In the genomic region with DNA sequence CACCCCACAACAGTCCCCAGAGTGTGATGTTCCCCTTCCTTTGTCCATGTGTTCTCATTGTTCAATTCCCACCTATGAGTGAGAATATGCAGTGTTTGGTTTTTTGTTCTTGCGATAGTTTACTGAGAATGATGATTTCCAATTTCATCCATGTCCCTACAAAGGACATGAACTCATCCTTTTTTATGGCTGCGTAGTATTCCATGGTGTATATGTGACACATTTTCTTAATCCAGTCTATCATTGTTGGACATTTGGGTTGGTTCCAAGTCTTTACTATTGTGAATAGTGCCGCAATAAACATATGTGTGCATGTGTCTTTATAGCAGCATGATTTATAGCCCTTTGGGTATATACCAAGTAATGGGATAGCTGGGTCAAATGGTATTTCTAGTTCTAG, we compare ENCODE assay signal across 14 cellular contexts. TPM values are rescaled to one million over a fixed set of nuclear protein-coding genes. Genes with fewer than 3 reads are reported as not detected.
DNase-seq lines count a peak whose midpoint lies in the region; ATAC-seq, FAIRE-seq and TF ChIP-seq lines count a peak whose summit lies in the region.
"Not testable (repeated sequence)": the region's sequence is repeated elsewhere in the genome, so short reads cannot be mapped to it uniquely, and the experiment has no call there.
"Had no signal": no experiment of that assay in that cellular context is flagged by ENCODE, and none has a peak within 500 bp of the region (broad histone marks: within the 10 kb centered on the region; RNA-seq: fewer than 3 reads in every experiment).

No MANE protein-coding gene starts in this region.

- intact Hi-C loops in Panc1 (cut with micrococcal nuclease; ENCODE audit: unreplicated experiment); GM12878 (cut with micrococcal nuclease; ENCODE audit: unreplicated experiment); K562 (cut with micrococcal nuclease); HepG2 (cut with micrococcal nuclease; ENCODE audit: unreplicated experiment): not testable (repeated sequence)

- not testable (repeated sequence) for H3K79me2 ChIP-seq in GM12878 (ENCODE audit: control insufficient read depth, insufficient read depth, low read length); K562 (ENCODE audit: control insufficient read depth, insufficient read depth, low read length); HepG2 (ENCODE audit: insufficient read depth, low read length)

- POLR2A ChIA-PET in HEK293 (lab: Yijun Ruan, JAX); Panc1 (lab: Charles Lee); GM12878 (lab: Charles Lee); K562 (lab: Yijun Ruan, JAX); HepG2 (lab: Yijun Ruan, JAX): not testable (repeated sequence)

- H3K9me3 ChIP-seq in HEK293 (ENCODE audit: control insufficient read depth, insufficient read depth, low read depth, low read length); Panc1 (ENCODE audit: control insufficient read depth, insufficient read depth, low read depth, low read length); GM12878 (replicated peaks; ENCODE audit: control insufficient read depth, insufficient read depth, low read length); K562 (replicated peaks; ENCODE audit: control insufficient read depth, insufficient read depth, low read depth, low read length); HepG2 (ENCODE audit: low read length): not testable (repeated sequence)

- RAD21 ChIA-PET in GM12878 (lab: Charles Lee; ENCODE audit: unreplicated experiment): not testable (repeated sequence)

- H3K36me3 ChIP-seq in HEK293 (ENCODE audit: control insufficient read depth in 2 of 2, insufficient read depth in 1 of 2, low read length in 2 of 2) (peaks cover 38 to 70% of the 10 kb centered on the region in 2 experiments), Panc1 (ENCODE audit: control insufficient read depth, insufficient read depth, low read length) (peaks cover 33% of the 10 kb centered on the region), GM12878 (ENCODE audit: control insufficient read depth in 2 of 2, insufficient read depth in 2 of 2, low read length in 1 of 2) (peaks cover 9 to 25% of the 10 kb centered on the region in 2 experiments), K562 (ENCODE audit: control insufficient read depth, insufficient read depth, low read length) (peaks cover 68% of the 10 kb centered on the region), HepG2 (replicated peaks in 1 of 2; ENCODE audit: control insufficient read depth in 1 of 2, insufficient read depth in 2 of 2, low read length in 2 of 2) (peaks cover 21 to 57% of the 10 kb centered on the region in 2 experiments)

- CTCF ChIA-PET in HEK293 (lab: Yijun Ruan, JAX); Panc1 (lab: Charles Lee); K562 (lab: Yijun Ruan, JAX; ENCODE audit: low intra/inter-chr PET ratio); HepG2 (lab: Yijun Ruan, JAX; ENCODE audit: low intra/inter-chr PET ratio, low total read pairs): not testable (repeated sequence)
- CTCF ChIA-PET in GM12878 (lab: Yijun Ruan, JAX): interaction anchor here (1.2 kb wide), 1 partner anchor 46 kb away, joined by 4 read pairs; no protein-coding TSS in a partner anchor

- H3K4me3 ChIP-seq in HEK293 (ENCODE audit: low read depth, low read length); Panc1 (ENCODE audit: low read depth in 2 of 2, low read length in 2 of 2); GM12878; K562; HepG2 (replicated peaks in 1 of 3; ENCODE audit: insufficient read depth in 1 of 3, low read depth in 2 of 3, low read length in 3 of 3): not testable (repeated sequence)

- not testable (repeated sequence) for H3K9ac ChIP-seq in GM12878 (ENCODE audit: control insufficient read depth, insufficient read depth, low read length); K562 (ENCODE audit: insufficient read depth in 1 of 2, low read depth in 2 of 2, low read length in 2 of 2); HepG2 (ENCODE audit: insufficient read depth, low read depth, low read length)

- not testable (repeated sequence) for TF ChIP-seq POLR2A in GM12878 (IDR thresholded peaks at IDR 0.05; ENCODE audit: low read depth, low read length); HepG2 (IDR thresholded peaks at IDR 0.05; ENCODE audit: insufficient read depth in 1 of 2, low read depth in 2 of 2, low read length in 2 of 2)
- 0 out of 2 replicates have a peak, but pooled peaks have one; percentile 22 for TF ChIP-seq POLR2A in K562 (conservative IDR thresholded peaks at IDR 0.05)

- 97% methylated on average over 2 of the region's 3 CpGs for WGBS in GM12878 (ENCODE audit: insufficient coverage, insufficient replicate concordance, low lambda C conversion rate, missing lambda C conversion rate)
- 100% methylated on average over 2 of the region's 3 CpGs for WGBS in K562 (ENCODE audit: insufficient coverage, low coverage, missing lambda C conversion rate)
- 88% methylated on average over 3 of the region's 3 CpGs for WGBS in HepG2 (ENCODE audit: low lambda C conversion rate)

- H2AFZ ChIP-seq in GM12878 (ENCODE audit: control insufficient read depth, low read depth, low read length); K562 (ENCODE audit: low read depth, low read length); HepG2 (ENCODE audit: low read length): not testable (repeated sequence)

- H3K27ac ChIP-seq in HEK293 (ENCODE audit: extremely low read depth, low read depth, low read length); Panc1 (ENCODE audit: low read length); GM12878 (ENCODE audit: control insufficient read depth, insufficient read depth); K562 (ENCODE audit: extremely low read depth, low read depth, low read length); HepG2 (ENCODE audit: extremely low read length, insufficient read depth, low read length): not testable (repeated sequence)

- not testable (repeated sequence) for DNase-seq in Panc1 (ENCODE audit: low read depth, low spot score); GM12878 (ENCODE audit: low read depth, low spot score); K562 (ENCODE audit: extremely low read depth in 1 of 4, low spot score in 3 of 4); HepG2 (ENCODE audit: low spot score)

- H3K4me2 ChIP-seq in GM12878 (ENCODE audit: control insufficient read depth, insufficient read depth); K562 (ENCODE audit: insufficient read depth, low read length); HepG2 (ENCODE audit: low read depth, low read length): not testable (repeated sequence)

- not testable (repeated sequence) for H3K9me1 ChIP-seq in K562 (ENCODE audit: control insufficient read depth, insufficient read depth, low read length)

- not testable (repeated sequence) for H4K20me1 ChIP-seq in GM12878 (ENCODE audit: control insufficient read depth, insufficient read depth); K562 (replicated peaks; ENCODE audit: control insufficient read depth, insufficient read depth, low read length); HepG2 (ENCODE audit: insufficient read depth, low read length)

- TSS peak; percentile 36 for BruUV-seq in Panc1 (replicated peaks; lab: Mats Ljungman, UMichigan)
- BruUV-seq in GM12878 (replicated peaks; lab: Mats Ljungman, UMichigan): TSS peak; percentile 41
- not testable (repeated sequence) for BruUV-seq in K562 (replicated peaks; lab: Mats Ljungman, UMichigan)
- TSS peak; percentile 25 for BruUV-seq in HepG2 (replicated peaks; lab: Mats Ljungman, UMichigan)

- SMC1A ChIA-PET in GM12878 (lab: Charles Lee; ENCODE audit: uncharacterized antibody, unreplicated experiment): not testable (repeated sequence)

- not testable (repeated sequence) for H3K4me1 ChIP-seq in HEK293 (ENCODE audit: control insufficient read depth, insufficient read depth, low read length); Panc1 (ENCODE audit: control insufficient read depth, insufficient read depth, low read length); GM12878 (ENCODE audit: control insufficient read depth, insufficient read depth, low read length); K562 (replicated peaks in 1 of 2; ENCODE audit: control insufficient read depth in 2 of 2, insufficient read depth in 2 of 2, low read length in 2 of 2); HepG2 (ENCODE audit: insufficient read depth, low read length)

- in situ Hi-C loops in Panc1 (cut with HindIII; ENCODE audit: low pct_unique_long_range_greater_than_20kb, low sequenced_read_pairs); GM12878 (cut with MboI); K562 (cut with MboI); HepG2 (cut with HindIII; ENCODE audit: extremely low pct_ligation_motif_present, low pct_unique_long_range_greater_than_20kb): not testable (repeated sequence)

- not testable (repeated sequence) for H3K27me3 ChIP-seq in Panc1 (ENCODE audit: control insufficient read depth, insufficient read depth, low read length); GM12878 (replicated peaks in 1 of 2; ENCODE audit: control insufficient read depth in 2 of 2, insufficient read depth in 2 of 2, low read length in 1 of 2); K562 (ENCODE audit: control insufficient read depth in 2 of 2, insufficient read depth in 2 of 2, low read length in 2 of 2); HepG2 (ENCODE audit: control insufficient read depth in 1 of 2, insufficient read depth in 2 of 2, low read length in 2 of 2)

- TF ChIP-seq CTCF in HEK293 (tag by site-specific recombination; IDR thresholded peaks at IDR 0.05); Panc1 (IDR thresholded peaks at IDR 0.05); GM12878 (IDR thresholded peaks at IDR 0.05 in 2 of 3, conservative IDR thresholded peaks at IDR 0.05 in 1 of 3; ENCODE audit: control insufficient read depth in 2 of 3, extremely low read depth in 1 of 3, insufficient read depth in 1 of 3, low read depth in 3 of 3, low read length in 3 of 3); K562 (IDR thresholded peaks at IDR 0.05 in 2 of 3, conservative IDR thresholded peaks at IDR 0.05 in 1 of 3; ENCODE audit: insufficient read depth in 2 of 3, low read depth in 1 of 3, low read length in 3 of 3); HepG2 (CRISPR knock-in tag; IDR thresholded peaks at IDR 0.05): not testable (repeated sequence)

- ATAC-seq in Panc1, GM12878, K562, HepG2: not testable (repeated sequence)

- FAIRE-seq in GM12878 (lab: Jason Lieb, UNC); K562 (lab: Jason Lieb, UNC); HepG2 (lab: Jason Lieb, UNC): not testable (repeated sequence)

- TF ChIP-seq EP300 in GM12878 (IDR thresholded peaks at IDR 0.05; ENCODE audit: borderline replicate concordance in 1 of 2, control insufficient read depth in 1 of 2, low read depth in 2 of 2, low read length in 2 of 2); K562 (IDR thresholded peaks at IDR 0.05; ENCODE audit: low read length); HepG2 (IDR thresholded peaks at IDR 0.05; ENCODE audit: low read depth in 2 of 2, low read length in 2 of 2); HepG2 (CRISPR knock-in tag; IDR thresholded peaks at IDR 0.05; ENCODE audit: borderline replicate concordance): not testable (repeated sequence)

- TF ChIP-seq RAD21 in GM12878 (IDR thresholded peaks at IDR 0.05; ENCODE audit: insufficient read depth, low read depth, low read length); K562 (CRISPR knock-in tag; conservative IDR thresholded peaks at IDR 0.05 in 1 of 2, IDR thresholded peaks at IDR 0.05 in 1 of 2); HepG2 (CRISPR knock-in tag; IDR thresholded peaks at IDR 0.05): not testable (repeated sequence)

RNA-seq across cellular contexts. Expression of gene EXOSC10, which starts 15.9 kb away (rescaled TPM):
- total RNA-seq in Panc1 (2021; ENCODE audit: unreplicated experiment) (93.1 TPM), GM12878 (2014; rRNA removed) (70.3 and 81.2 TPM in 2 replicates), GM12878 (2014; rRNA removed; fragmentation: Illumina TruSeq; extraction: Trizol) (54.3 and 58.3 TPM in 2 replicates), GM12878 (2021) (60.0 and 62.5 TPM in 2 replicates), K562 (2014; rRNA removed) (123 and 125 TPM in 2 replicates), K562 (2014; rRNA removed; fragmentation: Illumina TruSeq; extraction: Trizol) (91.0 and 91.1 TPM in 2 replicates), K562 (2015; rRNA removed; fragmentation: Illumina TruSeq; extraction: Trizol) (114 and 115 TPM in 2 replicates), K562 (2021) (101 and 105 TPM in 2 replicates), HepG2 (2016; rRNA removed; fragmentation: Illumina TruSeq; extraction: Trizol) (67.6 and 68.7 TPM in 2 replicates)
- polyA plus RNA-seq in Panc1 (2012; ENCODE audit: insufficient read length): 67.5 TPM
- total RNA-seq in GM12878 (2013; cell fraction: nucleolus; rRNA removed): 139 and 147 TPM in 2 replicates
- polyA plus RNA-seq in GM12878 (2011; ENCODE audit: low read depth): 31.0 TPM
- polyA plus RNA-seq in GM12878 (2011; rRNA removed) (52.8 and 60.4 TPM in 2 replicates), GM12878 (2014; fragmentation: Illumina TruSeq; extraction: Trizol) (75.6 and 78.9 TPM in 2 replicates), GM12878 (2014; fragmentation: Nextera tagmentation; extraction: Ambion mirVana) (10 to 100 TPM; 16.2 to 16.7 TPM), GM12878 (2014; rRNA removed) (70.7 and 76.0 TPM in 2 replicates), GM12878 (2016; fragmentation: Nextera tagmentation; extraction: Ambion mirVana) (10 to 100 TPM; 78.6 to 86.5 TPM), K562 (2011; rRNA removed) (93.8 and 94.1 TPM in 2 replicates), K562 (2014; fragmentation: Illumina TruSeq; extraction: Trizol) (121 and 146 TPM in 2 replicates), K562 (2014; fragmentation: Nextera tagmentation; extraction: Ambion mirVana) (10 to 100 TPM; 23.4 to 61.4 TPM), K562 (2014; rRNA removed) (130 and 150 TPM in 2 replicates), HepG2 (2011; rRNA removed) (37.4 and 48.4 TPM in 2 replicates)
- 60.7 and 64.8 TPM in 2 replicates for polyA plus RNA-seq in GM12878 (2011; cell fraction: cytosol; rRNA removed)
- polyA plus RNA-seq in GM12878 (2011; cell fraction: nucleus; rRNA removed): 155 and 161 TPM in 2 replicates
- polyA plus RNA-seq in GM12878 (2012): 41.6 and 44.9 TPM in 2 replicates
- 62.0 and 63.1 TPM in 2 replicates for polyA minus RNA-seq in GM12878 (2011; rRNA and poly(A)+ RNA removed)
- 15.4 and 19.5 TPM in 2 replicates for polyA minus RNA-seq in GM12878 (2011; cell fraction: cytosol; rRNA and poly(A)+ RNA removed)
- 39.3 and 59.6 TPM in 2 replicates for polyA minus RNA-seq in GM12878 (2011; cell fraction: nucleus; rRNA and poly(A)+ RNA removed)
- total RNA-seq in K562 (2011; cell fraction: chromatin; rRNA removed; ENCODE audit: low replicate concordance): 296 and 313 TPM in 2 replicates
- total RNA-seq in K562 (2011; cell fraction: nucleolus; rRNA removed): 135 and 164 TPM in 2 replicates
- 188 and 208 TPM in 2 replicates for total RNA-seq in K562 (2011; cell fraction: nucleoplasm; rRNA removed)
- polyA plus RNA-seq in K562 (2011; cell fraction: cytosol; rRNA removed): 72.7 and 82.6 TPM in 2 replicates
- polyA plus RNA-seq in K562 (2011; cell fraction: nucleus; rRNA removed): 226 and 287 TPM in 2 replicates
- polyA plus RNA-seq in K562 (2012): 75.0 and 77.2 TPM in 2 replicates
- 128 and 135 TPM in 2 replicates for polyA minus RNA-seq in K562 (2011; rRNA and poly(A)+ RNA removed)
- 39.3 and 50.5 TPM in 2 replicates for polyA minus RNA-seq in K562 (2011; cell fraction: cytosol; rRNA and poly(A)+ RNA removed)
- 64.6 and 144 TPM in 2 replicates for polyA minus RNA-seq in K562 (2011; cell fraction: nucleus; rRNA and poly(A)+ RNA removed)
- 16.6 and 19.3 TPM in 2 replicates for total RNA-seq in HepG2 (2016; cell fraction: cytosol; rRNA removed; fragmentation: Illumina TruSeq; extraction: Trizol; ENCODE audit: low read depth)
- total RNA-seq in HepG2 (2016; cell fraction: insoluble cytoplasmic fraction; rRNA removed; fragmentation: Illumina TruSeq; extraction: Trizol): 64.1 and 68.9 TPM in 2 replicates
- 19.3 and 22.8 TPM in 2 replicates for total RNA-seq in HepG2 (2016; cell fraction: membrane; rRNA removed; fragmentation: Illumina TruSeq; extraction: Trizol)
- 56.2 and 67.2 TPM in 2 replicates for total RNA-seq in HepG2 (2016; cell fraction: nucleus; rRNA removed; fragmentation: Illumina TruSeq; extraction: Trizol)
- polyA plus RNA-seq in HepG2 (2011; cell fraction: cytosol; rRNA removed): 33.5 and 35.4 TPM in 2 replicates
- 128 and 156 TPM in 2 replicates for polyA plus RNA-seq in HepG2 (2011; cell fraction: nucleus; rRNA removed)
- 38.0 and 43.1 TPM in 2 replicates for polyA plus RNA-seq in HepG2 (2012)
- 7.9 and 8.4 TPM in 2 replicates for polyA plus RNA-seq in HepG2 (2016; cell fraction: cytosol; fragmentation: Illumina TruSeq; extraction: Trizol; ENCODE audit: low read depth)
- polyA plus RNA-seq in HepG2 (2016; cell fraction: insoluble cytoplasmic fraction; fragmentation: Illumina TruSeq; extraction: Trizol; ENCODE audit: low read depth): 64.7 and 72.3 TPM in 2 replicates
- polyA plus RNA-seq in HepG2 (2016; cell fraction: membrane; fragmentation: Illumina TruSeq; extraction: Trizol; ENCODE audit: low read depth): 9.4 and 13.9 TPM in 2 replicates
- polyA plus RNA-seq in HepG2 (2016; cell fraction: nucleus; fragmentation: Illumina TruSeq; extraction: Trizol; ENCODE audit: insufficient read depth, low read depth): 144 and 154 TPM in 2 replicates
- polyA minus RNA-seq in HepG2 (2011; rRNA and poly(A)+ RNA removed; ENCODE audit: low replicate concordance): 34.2 and 70.1 TPM in 2 replicates
- polyA minus RNA-seq in HepG2 (2011; cell fraction: cytosol; rRNA and poly(A)+ RNA removed): 21.7 and 22.2 TPM in 2 replicates
- polyA minus RNA-seq in HepG2 (2011; cell fraction: nucleus; rRNA and poly(A)+ RNA removed): 95.5 and 98.0 TPM in 2 replicates

RNA-seq across cellular contexts. Expression of gene SRM, which starts 24.0 kb away (rescaled TPM):
- total RNA-seq in Panc1 (2021; ENCODE audit: unreplicated experiment) (249 TPM), GM12878 (2014; rRNA removed) (49.9 and 81.2 TPM in 2 replicates), GM12878 (2014; rRNA removed; fragmentation: Illumina TruSeq; extraction: Trizol) (40.6 and 43.0 TPM in 2 replicates), GM12878 (2021) (249 and 255 TPM in 2 replicates), K562 (2014; rRNA removed) (93.2 and 164 TPM in 2 replicates), K562 (2014; rRNA removed; fragmentation: Illumina TruSeq; extraction: Trizol) (36.1 and 40.4 TPM in 2 replicates), K562 (2015; rRNA removed; fragmentation: Illumina TruSeq; extraction: Trizol) (82.5 and 95.0 TPM in 2 replicates), K562 (2021) (373 and 403 TPM in 2 replicates), HepG2 (2016; rRNA removed; fragmentation: Illumina TruSeq; extraction: Trizol) (30.3 and 31.8 TPM in 2 replicates)
- 413 TPM for polyA plus RNA-seq in Panc1 (2012; ENCODE audit: insufficient read length)
- total RNA-seq in GM12878 (2013; cell fraction: nucleolus; rRNA removed): 17.2 and 20.5 TPM in 2 replicates
- polyA plus RNA-seq in GM12878 (2011; ENCODE audit: low read depth): 48.6 TPM
- polyA plus RNA-seq in GM12878 (2011; rRNA removed) (11.0 and 22.2 TPM in 2 replicates), GM12878 (2014; fragmentation: Illumina TruSeq; extraction: Trizol) (59.5 and 133 TPM in 2 replicates), GM12878 (2014; fragmentation: Nextera tagmentation; extraction: Ambion mirVana) (10 to 100 TPM; 16.7 to 46.6 TPM), GM12878 (2014; rRNA removed) (142 and 185 TPM in 2 replicates), GM12878 (2016; fragmentation: Nextera tagmentation; extraction: Ambion mirVana) (100 to 1,000 TPM in 1 of 2 experiments, 10 to 100 TPM in 1; 81.1 to 155 TPM), K562 (2011; rRNA removed) (51.5 and 53.4 TPM in 2 replicates), K562 (2014; fragmentation: Illumina TruSeq; extraction: Trizol) (296 and 340 TPM in 2 replicates), K562 (2014; fragmentation: Nextera tagmentation; extraction: Ambion mirVana) (10 to 100 TPM; 23.9 to 34.1 TPM), K562 (2014; rRNA removed) (143 and 176 TPM in 2 replicates), HepG2 (2011; rRNA removed) (27.9 and 28.9 TPM in 2 replicates)
- polyA plus RNA-seq in GM12878 (2011; cell fraction: cytosol; rRNA removed): 70.7 and 73.8 TPM in 2 replicates
- polyA plus RNA-seq in GM12878 (2011; cell fraction: nucleus; rRNA removed): 44.6 and 69.9 TPM in 2 replicates
- polyA plus RNA-seq in GM12878 (2012): 130 and 136 TPM in 2 replicates
- 40.4 and 67.7 TPM in 2 replicates for polyA minus RNA-seq in GM12878 (2011; rRNA and poly(A)+ RNA removed)
- 56.3 and 73.1 TPM in 2 replicates for polyA minus RNA-seq in GM12878 (2011; cell fraction: cytosol; rRNA and poly(A)+ RNA removed)
- polyA minus RNA-seq in GM12878 (2011; cell fraction: nucleus; rRNA and poly(A)+ RNA removed): 15.0 and 34.0 TPM in 2 replicates
- 25.5 and 107 TPM in 2 replicates for total RNA-seq in K562 (2011; cell fraction: chromatin; rRNA removed; ENCODE audit: low replicate concordance)
- 109 and 122 TPM in 2 replicates for total RNA-seq in K562 (2011; cell fraction: nucleolus; rRNA removed)
- total RNA-seq in K562 (2011; cell fraction: nucleoplasm; rRNA removed): 64.7 and 103 TPM in 2 replicates
- 100 and 208 TPM in 2 replicates for polyA plus RNA-seq in K562 (2011; cell fraction: cytosol; rRNA removed)
- polyA plus RNA-seq in K562 (2011; cell fraction: nucleus; rRNA removed): 62.9 and 103 TPM in 2 replicates
- 211 and 367 TPM in 2 replicates for polyA plus RNA-seq in K562 (2012)
- polyA minus RNA-seq in K562 (2011; rRNA and poly(A)+ RNA removed): 55.4 and 73.9 TPM in 2 replicates
- 241 and 294 TPM in 2 replicates for polyA minus RNA-seq in K562 (2011; cell fraction: cytosol; rRNA and poly(A)+ RNA removed)
- 35.8 and 45.7 TPM in 2 replicates for polyA minus RNA-seq in K562 (2011; cell fraction: nucleus; rRNA and poly(A)+ RNA removed)
- total RNA-seq in HepG2 (2016; cell fraction: cytosol; rRNA removed; fragmentation: Illumina TruSeq; extraction: Trizol; ENCODE audit: low read depth): 135 and 147 TPM in 2 replicates
- 25.7 and 30.7 TPM in 2 replicates for total RNA-seq in HepG2 (2016; cell fraction: insoluble cytoplasmic fraction; rRNA removed; fragmentation: Illumina TruSeq; extraction: Trizol)
- total RNA-seq in HepG2 (2016; cell fraction: membrane; rRNA removed; fragmentation: Illumina TruSeq; extraction: Trizol): 114 and 136 TPM in 2 replicates
- total RNA-seq in HepG2 (2016; cell fraction: nucleus; rRNA removed; fragmentation: Illumina TruSeq; extraction: Trizol): 26.5 and 27.5 TPM in 2 replicates
- 31.9 and 46.3 TPM in 2 replicates for polyA plus RNA-seq in HepG2 (2011; cell fraction: cytosol; rRNA removed)
- polyA plus RNA-seq in HepG2 (2011; cell fraction: nucleus; rRNA removed): 45.6 and 49.3 TPM in 2 replicates
- polyA plus RNA-seq in HepG2 (2012): 65.4 and 89.3 TPM in 2 replicates
- polyA plus RNA-seq in HepG2 (2016; cell fraction: cytosol; fragmentation: Illumina TruSeq; extraction: Trizol; ENCODE audit: low read depth): 838 and 884 TPM in 2 replicates
- polyA plus RNA-seq in HepG2 (2016; cell fraction: insoluble cytoplasmic fraction; fragmentation: Illumina TruSeq; extraction: Trizol; ENCODE audit: low read depth): 117 and 162 TPM in 2 replicates
- 559 and 572 TPM in 2 replicates for polyA plus RNA-seq in HepG2 (2016; cell fraction: membrane; fragmentation: Illumina TruSeq; extraction: Trizol; ENCODE audit: low read depth)
- 139 and 141 TPM in 2 replicates for polyA plus RNA-seq in HepG2 (2016; cell fraction: nucleus; fragmentation: Illumina TruSeq; extraction: Trizol; ENCODE audit: insufficient read depth, low read depth)
- 88.7 and 179 TPM in 2 replicates for polyA minus RNA-seq in HepG2 (2011; rRNA and poly(A)+ RNA removed; ENCODE audit: low replicate concordance)
- 52.4 and 61.3 TPM in 2 replicates for polyA minus RNA-seq in HepG2 (2011; cell fraction: cytosol; rRNA and poly(A)+ RNA removed)
- 19.2 and 22.9 TPM in 2 replicates for polyA minus RNA-seq in HepG2 (2011; cell fraction: nucleus; rRNA and poly(A)+ RNA removed)

RNA-seq across cellular contexts. Expression of gene MASP2, which starts 36.7 kb away (rescaled TPM):
- total RNA-seq in Panc1 (2021; ENCODE audit: unreplicated experiment) (0.41 TPM), GM12878 (2014; rRNA removed) (0.05 TPM in 1 of 2 replicates, not detected in the other), GM12878 (2014; rRNA removed; fragmentation: Illumina TruSeq; extraction: Trizol) (0.04 TPM in 1 of 2 replicates, not detected in the other), GM12878 (2021) (not detected in 2 replicates), K562 (2014; rRNA removed) (0.08 TPM in 1 of 2 replicates, not detected in the other), K562 (2014; rRNA removed; fragmentation: Illumina TruSeq; extraction: Trizol) (0.07 TPM in 1 of 2 replicates, not detected in the other), K562 (2015; rRNA removed; fragmentation: Illumina TruSeq; extraction: Trizol) (not detected in 2 replicates), K562 (2021) (0.09 and 0.27 TPM in 2 replicates), HepG2 (2016; rRNA removed; fragmentation: Illumina TruSeq; extraction: Trizol) (3.7 and 7.1 TPM in 2 replicates)
- 0.88 TPM for polyA plus RNA-seq in Panc1 (2012; ENCODE audit: insufficient read length)
- total RNA-seq in GM12878 (2013; cell fraction: nucleolus; rRNA removed): 0.25 TPM in 1 of 2 replicates, not detected in the other
- polyA plus RNA-seq in GM12878 (2011; ENCODE audit: low read depth): 5.6 TPM
- polyA plus RNA-seq in GM12878 (2011; rRNA removed) (not detected in 2 replicates), GM12878 (2014; fragmentation: Illumina TruSeq; extraction: Trizol) (not detected in 2 replicates), GM12878 (2014; fragmentation: Nextera tagmentation; extraction: Ambion mirVana) (under 1 TPM in 1 of 2 experiments, not detected in 1; 0.06 TPM), GM12878 (2014; rRNA removed) (not detected in 2 replicates), GM12878 (2016; fragmentation: Nextera tagmentation; extraction: Ambion mirVana) (under 1 TPM in 1 of 2 experiments, not detected in 1; 0.21 TPM), K562 (2011; rRNA removed) (0.03 TPM in 1 of 2 replicates, not detected in the other), K562 (2014; fragmentation: Illumina TruSeq; extraction: Trizol) (not detected in 2 replicates), K562 (2014; fragmentation: Nextera tagmentation; extraction: Ambion mirVana) (under 1 TPM; 0.01 to 0.06 TPM), K562 (2014; rRNA removed) (0.11 and 0.23 TPM in 2 replicates), HepG2 (2011; rRNA removed) (11.8 and 16.7 TPM in 2 replicates)
- not detected in 2 replicates for polyA plus RNA-seq in GM12878 (2011; cell fraction: cytosol; rRNA removed)
- polyA plus RNA-seq in GM12878 (2011; cell fraction: nucleus; rRNA removed): not detected in 2 replicates
- polyA plus RNA-seq in GM12878 (2012): 2.0 and 5.9 TPM in 2 replicates
- polyA minus RNA-seq in GM12878 (2011; rRNA and poly(A)+ RNA removed): not detected in 2 replicates
- not detected in 2 replicates for polyA minus RNA-seq in GM12878 (2011; cell fraction: cytosol; rRNA and poly(A)+ RNA removed)
- not detected in 2 replicates for polyA minus RNA-seq in GM12878 (2011; cell fraction: nucleus; rRNA and poly(A)+ RNA removed)
- 0.49 and 1.1 TPM in 2 replicates for total RNA-seq in K562 (2011; cell fraction: chromatin; rRNA removed; ENCODE audit: low replicate concordance)
- total RNA-seq in K562 (2011; cell fraction: nucleolus; rRNA removed): 0.33 and 0.39 TPM in 2 replicates
- 0.37 and 0.38 TPM in 2 replicates for total RNA-seq in K562 (2011; cell fraction: nucleoplasm; rRNA removed)
- polyA plus RNA-seq in K562 (2011; cell fraction: cytosol; rRNA removed): 0.03 and 0.09 TPM in 2 replicates
- polyA plus RNA-seq in K562 (2011; cell fraction: nucleus; rRNA removed): 0.14 and 0.28 TPM in 2 replicates
- polyA plus RNA-seq in K562 (2012): 0.76 and 1.9 TPM in 2 replicates
- polyA minus RNA-seq in K562 (2011; rRNA and poly(A)+ RNA removed): not detected in 2 replicates
- polyA minus RNA-seq in K562 (2011; cell fraction: cytosol; rRNA and poly(A)+ RNA removed): not detected in 2 replicates
- polyA minus RNA-seq in K562 (2011; cell fraction: nucleus; rRNA and poly(A)+ RNA removed): 0.11 and 0.13 TPM in 2 replicates
- total RNA-seq in HepG2 (2016; cell fraction: cytosol; rRNA removed; fragmentation: Illumina TruSeq; extraction: Trizol; ENCODE audit: low read depth): 4.0 and 4.1 TPM in 2 replicates
- 3.6 and 8.1 TPM in 2 replicates for total RNA-seq in HepG2 (2016; cell fraction: insoluble cytoplasmic fraction; rRNA removed; fragmentation: Illumina TruSeq; extraction: Trizol)
- total RNA-seq in HepG2 (2016; cell fraction: membrane; rRNA removed; fragmentation: Illumina TruSeq; extraction: Trizol): 4.8 TPM in 2 replicates
- 5.4 and 6.7 TPM in 2 replicates for total RNA-seq in HepG2 (2016; cell fraction: nucleus; rRNA removed; fragmentation: Illumina TruSeq; extraction: Trizol)
- polyA plus RNA-seq in HepG2 (2011; cell fraction: cytosol; rRNA removed): 10.8 and 16.3 TPM in 2 replicates
- polyA plus RNA-seq in HepG2 (2011; cell fraction: nucleus; rRNA removed): 17.0 and 17.1 TPM in 2 replicates
- polyA plus RNA-seq in HepG2 (2012): 6.6 and 7.0 TPM in 2 replicates
- 4.2 and 4.5 TPM in 2 replicates for polyA plus RNA-seq in HepG2 (2016; cell fraction: cytosol; fragmentation: Illumina TruSeq; extraction: Trizol; ENCODE audit: low read depth)
- 5.6 and 6.9 TPM in 2 replicates for polyA plus RNA-seq in HepG2 (2016; cell fraction: insoluble cytoplasmic fraction; fragmentation: Illumina TruSeq; extraction: Trizol; ENCODE audit: low read depth)
- polyA plus RNA-seq in HepG2 (2016; cell fraction: membrane; fragmentation: Illumina TruSeq; extraction: Trizol; ENCODE audit: low read depth): 5.1 and 5.7 TPM in 2 replicates
- polyA plus RNA-seq in HepG2 (2016; cell fraction: nucleus; fragmentation: Illumina TruSeq; extraction: Trizol; ENCODE audit: insufficient read depth, low read depth): 23.4 and 24.9 TPM in 2 replicates
- polyA minus RNA-seq in HepG2 (2011; rRNA and poly(A)+ RNA removed; ENCODE audit: low replicate concordance): 1.6 and 14.9 TPM in 2 replicates
- polyA minus RNA-seq in HepG2 (2011; cell fraction: cytosol; rRNA and poly(A)+ RNA removed): 5.7 and 6.9 TPM in 2 replicates
- 9.3 and 9.4 TPM in 2 replicates for polyA minus RNA-seq in HepG2 (2011; cell fraction: nucleus; rRNA and poly(A)+ RNA removed)
- total RNA-seq: B cell; Calu3; CD4-positive, alpha-beta memory T cell; CD4-positive, CD25-positive, alpha-beta regulatory T cell; Daoy had no signal
- polyA plus RNA-seq: AG04450; BJ; CD14-positive monocyte; CD8-positive, alpha-beta memory T cell had no signal
